ENCODE assay signal across 7 cellular contexts in genomic region chr17:31383488-31383887, GRCh38. TPM values are rescaled to one million over a fixed set of nuclear protein-coding genes. Genes with fewer than 3 reads are reported as not detected.
DNase-seq lines count a peak whose midpoint lies in the region; TF ChIP-seq lines count a peak whose summit lies in the region.
"Not testable (repeated sequence)": the region's sequence is repeated elsewhere in the genome, so short reads cannot be mapped to it uniquely, and the experiment has no call there.

No MANE protein-coding gene starts in this region.

- intact Hi-C loops in OCI-LY7 (cut with micrococcal nuclease; ENCODE audit: unreplicated experiment), result not testable (repeated sequence)

- TF ChIP-seq CTCF in GM12873 (IDR thresholded peaks at IDR 0.05; ENCODE audit: insufficient read depth, low read depth, low read length, missing control alignments), result peak; percentile 24
- TF ChIP-seq CTCF in Loucy (conservative IDR thresholded peaks at IDR 0.05; ENCODE audit: low read length), result peak; percentile 40
- peak; percentile 47; the same call in 1 of the 2 replicates for TF ChIP-seq CTCF in OCI-LY7 (conservative IDR thresholded peaks at IDR 0.05; ENCODE audit: low read length)
- not testable (repeated sequence) for TF ChIP-seq CTCF in WERI-Rb-1 (IDR thresholded peaks at IDR 0.05; ENCODE audit: low read depth, low read length)
- peak; percentile 20 for TF ChIP-seq CTCF in epithelial cell of esophagus (IDR thresholded peaks at IDR 0.05; ENCODE audit: insufficient read depth, low read depth, low read length, missing control alignments)

- H3K27me3 ChIP-seq in Loucy (ENCODE audit: insufficient read depth, low read length, poor library complexity, severe bottlenecking); WERI-Rb-1 (ENCODE audit: insufficient read depth, low read depth, severe bottlenecking): not testable (repeated sequence)

- H3K9ac ChIP-seq in Loucy (ENCODE audit: low read depth, low read length, poor library complexity, severe bottlenecking), result not testable (repeated sequence)

- not testable (repeated sequence) for H3K4me1 ChIP-seq in Loucy (ENCODE audit: insufficient read depth, low read length, poor library complexity, severe bottlenecking); OCI-LY7 (ENCODE audit: insufficient read depth, low read length, poor library complexity, severe bottlenecking)

- H3K27ac ChIP-seq in OCI-LY7 (ENCODE audit: low read depth, low read length, poor library complexity, severe bottlenecking); WERI-Rb-1: not testable (repeated sequence)

- H3K4me2 ChIP-seq in Loucy (ENCODE audit: low read depth, low read length, poor library complexity, severe bottlenecking); OCI-LY7 (ENCODE audit: low read length): not testable (repeated sequence)

- H3K9me3 ChIP-seq in Loucy (ENCODE audit: insufficient read depth, low read depth, low read length); OCI-LY7 (ENCODE audit: low read length); WERI-Rb-1 (ENCODE audit: severe bottlenecking): not testable (repeated sequence)

- POLR2A ChIA-PET in OCI-LY7 (lab: Charles Lee), result interaction anchor here (0.5 kb wide), 1 partner anchor 10 kb away, joined by 3 read pairs; no protein-coding TSS in a partner anchor

- H3K4me3 ChIP-seq in Loucy (ENCODE audit: low read length, poor library complexity, severe bottlenecking); OCI-LY7 (ENCODE audit: low read depth, low read length, poor library complexity, severe bottlenecking); WERI-Rb-1 (ENCODE audit: low read depth, low read length); epithelial cell of esophagus (ENCODE audit: low read length): not testable (repeated sequence)

- CTCF ChIA-PET in OCI-LY7 (lab: Charles Lee; ENCODE audit: unreplicated experiment), result not testable (repeated sequence)

- H3K79me2 ChIP-seq in Loucy (ENCODE audit: insufficient read depth, low read length); OCI-LY7 (ENCODE audit: insufficient read depth, low read depth, low read length): not testable (repeated sequence)

- DNase-seq in DMS53 (lab: John Stamatoyannopoulos, UW) (peak; percentile 9), NCI-H524 (lab: John Stamatoyannopoulos, UW) (peak; percentile 23 to 57), OCI-LY7 (ENCODE audit: low spot score) (peak; percentile 27), WERI-Rb-1 (peak; percentile 34), epithelial cell of esophagus (ENCODE audit: low read depth) (peak; percentile 25)

- not testable (repeated sequence) for H3F3A ChIP-seq in Loucy (ENCODE audit: low read depth)

- BruUV-seq in OCI-LY7 (replicated peaks; lab: Mats Ljungman, UMichigan), result not testable (repeated sequence)

- H3K36me3 ChIP-seq in Loucy (ENCODE audit: insufficient read depth, low read length); OCI-LY7 (ENCODE audit: insufficient read depth, low read length); WERI-Rb-1: not testable (repeated sequence)

- H4K20me1 ChIP-seq in Loucy (ENCODE audit: insufficient read depth, low read length, poor library complexity, severe bottlenecking); OCI-LY7 (ENCODE audit: insufficient read depth, low read length): not testable (repeated sequence)

- H3K9me2 ChIP-seq in Loucy (replicated peaks; ENCODE audit: low read depth, low read length); OCI-LY7 (ENCODE audit: insufficient read depth, low read length): not testable (repeated sequence)

- H2AFZ ChIP-seq in Loucy (ENCODE audit: low read length); OCI-LY7 (ENCODE audit: low read length): not testable (repeated sequence)

RNA-seq across cellular contexts. Expression of gene RAB11FIP4, which starts 8.0 kb away (rescaled TPM):
- total RNA-seq in OCI-LY7 (2014; rRNA removed; shearing (Covaris generic)), result 5.8 and 6.3 TPM in 2 replicates
- total RNA-seq in OCI-LY7 (2022), result 14.9 and 15.0 TPM in 2 replicates
